Comparison of ENCODE assay signal across 9 cellular contexts in genomic region chr19:2089001-2089711, GRCh38. TPM values are rescaled to one million over a fixed set of nuclear protein-coding genes. Genes with fewer than 3 reads are reported as not detected.
DNase-seq lines count a peak whose midpoint lies in the region; ATAC-seq and TF ChIP-seq lines count a peak whose summit lies in the region.
"Had no signal": no experiment of that assay in that cellular context is flagged by ENCODE, and none has a peak within 500 bp of the region (broad histone marks: within the 10 kb centered on the region; RNA-seq: fewer than 3 reads in every experiment).

No MANE protein-coding gene starts in this region.

- POLR2A ChIA-PET in OCI-LY7 (lab: Charles Lee) = interaction anchor here (0.5 kb wide), 1 partner anchor 882 kb away, joined by 3 read pairs; no protein-coding TSS in a partner anchor

- peaks cover 87% of the 10 kb centered on the region for H3K4me1 ChIP-seq in OCI-LY7 (ENCODE audit: insufficient read depth, low read length, poor library complexity, severe bottlenecking)
- H3K4me1 ChIP-seq in endodermal cell (ENCODE audit: control insufficient read depth, insufficient read depth, low read length) = no peaks in the 10 kb centered on the region
- peaks cover 3% of the 10 kb centered on the region for H3K4me1 ChIP-seq in smooth muscle cell (ENCODE audit: low read depth)

- H3K27ac ChIP-seq in OCI-LY7 (ENCODE audit: low read depth, low read length, poor library complexity, severe bottlenecking) (peak overlapping the region; percentile 94), endodermal cell (ENCODE audit: low read depth, low read length) (peak overlapping the region; percentile 29), smooth muscle cell (ENCODE audit: low read depth) (peak overlapping the region; percentile 53)

- 0 out of 2 replicates have a peak, but pooled peaks have one; percentile 17 for TF ChIP-seq CTCF in OCI-LY7 (conservative IDR thresholded peaks at IDR 0.05; ENCODE audit: low read length)
- TF ChIP-seq CTCF in endodermal cell (conservative IDR thresholded peaks at IDR 0.05) = no peak
- no peak for TF ChIP-seq CTCF in smooth muscle cell (IDR thresholded peaks at IDR 0.05; ENCODE audit: borderline replicate concordance, insufficient read depth, poor library complexity, severe bottlenecking)

- H3K36me3 ChIP-seq in OCI-LY7 (ENCODE audit: insufficient read depth, low read length) (peaks cover 17% of the 10 kb centered on the region), endodermal cell (ENCODE audit: control insufficient read depth, insufficient read depth, low read length) (peaks cover under 1% of the 10 kb centered on the region), smooth muscle cell (ENCODE audit: low read depth) (no peaks in the 10 kb centered on the region)

- no peak overlapping the region for H3K4me3 Mint-ChIP-seq in endodermal cell
- H3K4me3 Mint-ChIP-seq: nephron had no signal

- no peaks in the 10 kb centered on the region for H3F3A ChIP-seq in smooth muscle cell (ENCODE audit: low read depth)

- peaks cover 14% of the 10 kb centered on the region for H3K36me3 Mint-ChIP-seq in endodermal cell (ENCODE audit: low read depth)

- H3K9ac ChIP-seq in endodermal cell (ENCODE audit: extremely low read depth, low read length, poor library complexity, severe bottlenecking) = no peak overlapping the region
- H3K9ac ChIP-seq in smooth muscle cell (ENCODE audit: low read depth) = peak overlapping the region; percentile 4

- H3K4me1 Mint-ChIP-seq in endodermal cell = no peaks in the 10 kb centered on the region

- no TSS peak for BruUV-seq in OCI-LY7 (replicated peaks; lab: Mats Ljungman, UMichigan)

- H3K4me3 ChIP-seq in OCI-LY7 (ENCODE audit: low read depth, low read length, poor library complexity, severe bottlenecking) (peak overlapping the region; percentile 62), endodermal cell (ENCODE audit: low read length) (no peak overlapping the region), smooth muscle cell (no peak overlapping the region)

- H3K79me2 ChIP-seq in OCI-LY7 (ENCODE audit: insufficient read depth, low read depth, low read length) (peaks cover 30% of the 10 kb centered on the region), smooth muscle cell (ENCODE audit: low read depth) (peaks cover 56% of the 10 kb centered on the region)

- H3K4me2 ChIP-seq in OCI-LY7 (ENCODE audit: low read length) (peak overlapping the region; percentile 97), smooth muscle cell (peak overlapping the region; percentile 6)

- intact Hi-C loops in OCI-LY7 (cut with micrococcal nuclease; ENCODE audit: unreplicated experiment) = loop anchor here (5.0 to 10.0 kb wide), 2 partner anchors 184 to 422 kb away; partner anchors contain the start of genes ADAT3 and SCAMP4

- no peaks in the 10 kb centered on the region for H3K9me3 Mint-ChIP-seq in endodermal cell
- H3K9me3 Mint-ChIP-seq: nephron had no signal

- H3K27me3 ChIP-seq in endodermal cell (ENCODE audit: control insufficient read depth, insufficient read depth, low read length, poor library complexity, severe bottlenecking) (no peaks in the 10 kb centered on the region), smooth muscle cell (ENCODE audit: low read depth) (no peaks in the 10 kb centered on the region)

- ATAC-seq in GM18907 (IDR thresholded peaks at IDR 0.05; ENCODE audit: unreplicated experiment) (peak; percentile 10), HG03457 (IDR thresholded peaks at IDR 0.05; ENCODE audit: unreplicated experiment) (no peak)

- 90% methylated on average over 15 to 16 of the region's 16 CpGs for whole genome bisulfite sequencing in endodermal cell (ENCODE audit: insufficient coverage in 1 of 2, insufficient read length in 1 of 2), 2 experiments
- WGBS in smooth muscle cell (ENCODE audit: low lambda C conversion rate) = 61% methylated on average over 16 of the region's 16 CpGs

- H3K27ac Mint-ChIP-seq in endodermal cell = peak overlapping the region; percentile 61

- H3K27me3 Mint-ChIP-seq in endodermal cell (ENCODE audit: insufficient read depth) = no peaks in the 10 kb centered on the region

- DNase-seq in OCI-LY7 (ENCODE audit: low spot score) (peak; percentile 65), endodermal cell (no peak), smooth muscle cell (lab: John Stamatoyannopoulos, UW; ENCODE audit: unreplicated experiment) (no peak), hypothalamus (lab: John Stamatoyannopoulos, UW) (no peak), kidney tubule cell (ENCODE audit: low spot score) (no peak), iPS-NIHi7 (ENCODE audit: extremely low spot score) (no peak)

- H3K9me3 ChIP-seq in OCI-LY7 (ENCODE audit: low read length) (no peaks in the 10 kb centered on the region), endodermal cell (ENCODE audit: control insufficient read depth, low read length) (no peaks in the 10 kb centered on the region), smooth muscle cell (replicated peaks; ENCODE audit: low read depth) (no peaks in the 10 kb centered on the region)

- no peaks in the 10 kb centered on the region for H4K20me1 ChIP-seq in OCI-LY7 (ENCODE audit: insufficient read depth, low read length)
- peaks cover 44% of the 10 kb centered on the region for H4K20me1 ChIP-seq in smooth muscle cell (ENCODE audit: low read depth)

- no peak overlapping the region for H2AFZ ChIP-seq in OCI-LY7 (ENCODE audit: low read length)
- H2AFZ ChIP-seq in smooth muscle cell (ENCODE audit: low read depth) = no peak overlapping the region

- no peaks in the 10 kb centered on the region for H3K9me2 ChIP-seq in OCI-LY7 (ENCODE audit: insufficient read depth, low read length)

- CTCF ChIA-PET in OCI-LY7 (lab: Charles Lee; ENCODE audit: unreplicated experiment) = no interaction called here

RNA-seq across cellular contexts. Expression of gene MOB3A, which starts 7.0 kb away (rescaled TPM):
- total RNA-seq in OCI-LY7 (2014; rRNA removed; shearing (Covaris generic)) = 41.7 and 54.6 TPM in 2 replicates
- total RNA-seq in OCI-LY7 (2022) (87.5 and 111 TPM in 2 replicates), endodermal cell (10 to 100 TPM; 20.9 to 21.8 TPM), smooth muscle cell (11.2 and 13.5 TPM in 2 replicates)
- 16.9 TPM for polyA plus RNA-seq in endodermal cell (2013, experiment 1 of 2)
- 15.9 TPM for polyA plus RNA-seq in endodermal cell (2013, experiment 2 of 2)
- polyA plus RNA-seq in smooth muscle cell = 23.8 and 32.9 TPM in 2 replicates

RNA-seq across cellular contexts. Expression of gene IZUMO4, which starts 7.6 kb away (rescaled TPM):
- total RNA-seq in OCI-LY7 (2014; rRNA removed; shearing (Covaris generic)) = 11.2 and 12.9 TPM in 2 replicates
- 6.1 and 7.3 TPM in 2 replicates for total RNA-seq in OCI-LY7 (2022)
- 1 to 10 TPM; 4.3 to 5.4 TPM for total RNA-seq in endodermal cell
- polyA plus RNA-seq in endodermal cell (2013, experiment 1 of 2) = 4.3 TPM
- 4.6 TPM for polyA plus RNA-seq in endodermal cell (2013, experiment 2 of 2)
- total RNA-seq in smooth muscle cell = 1.6 and 1.8 TPM in 2 replicates
- 0.48 and 0.58 TPM in 2 replicates for polyA plus RNA-seq in smooth muscle cell

RNA-seq across cellular contexts. Expression of gene MKNK2, which starts 38.1 kb away (rescaled TPM):
- 97.0 and 115 TPM in 2 replicates for total RNA-seq in OCI-LY7 (2014; rRNA removed; shearing (Covaris generic))
- total RNA-seq in OCI-LY7 (2022) = 200 and 225 TPM in 2 replicates
- total RNA-seq in endodermal cell = 100 to 1,000 TPM; 120 to 123 TPM
- polyA plus RNA-seq in endodermal cell (2013, experiment 1 of 2) = 63.1 TPM
- polyA plus RNA-seq in endodermal cell (2013, experiment 2 of 2) = 58.0 TPM
- total RNA-seq in smooth muscle cell = 30.1 and 43.6 TPM in 2 replicates
- 44.7 and 80.1 TPM in 2 replicates for polyA plus RNA-seq in smooth muscle cell

Comparison
In these comparisons a context has a peak if more than half of its experiments do, and no peak if none do; other contexts are left out.
1. H3K27ac ChIP-seq: peak in every context shown above with its lines; median percentile 94 in OCI-LY7; 53 in smooth muscle cell; 29 in endodermal cell.